Comparison of ENCODE assay signal across 21 cellular contexts in the genomic region with DNA sequence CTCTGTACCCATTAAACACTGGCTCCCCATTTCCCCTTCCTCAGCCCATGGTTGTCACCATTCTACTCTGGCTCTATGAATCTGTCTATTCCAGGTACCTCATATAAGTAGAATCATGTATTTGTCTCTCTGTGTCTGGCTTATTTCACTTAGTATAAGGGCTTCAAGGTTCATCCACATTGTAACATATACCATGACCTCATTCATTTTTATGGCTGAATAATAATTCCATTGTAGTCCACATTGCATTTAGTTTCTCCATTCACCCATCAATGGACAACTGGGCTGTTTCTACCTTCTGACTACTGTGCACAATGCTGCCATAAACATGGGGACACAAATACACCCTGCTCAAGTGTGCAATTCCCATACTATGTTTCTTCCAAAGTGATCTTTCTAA.
DNase-seq lines count a peak whose midpoint lies in the region; ATAC-seq, FAIRE-seq and TF ChIP-seq lines count a peak whose summit lies in the region.
"Had no signal": no experiment of that assay in that cellular context is flagged by ENCODE, and none has a peak within 500 bp of the region (broad histone marks: within the 10 kb centered on the region; RNA-seq: fewer than 3 reads in every experiment).

No MANE protein-coding gene starts in this region.

- CTCF ChIA-PET in Panc1 (lab: Charles Lee) (no interaction called here), K562 (lab: Yijun Ruan, JAX; ENCODE audit: low intra/inter-chr PET ratio) (no interaction called here)

- no peak overlapping the region for H3K4me2 ChIP-seq in K562 (ENCODE audit: insufficient read depth, low read length)

- H3K79me2 ChIP-seq in K562 (ENCODE audit: control insufficient read depth, insufficient read depth, low read length): peaks cover 37% of the 10 kb centered on the region

- DNase-seq in Panc1 (ENCODE audit: low read depth, low spot score) (no peak), K562 (ENCODE audit: extremely low read depth in 1 of 4, low spot score in 3 of 4) (no peak), memory B cell (ENCODE audit: low spot score in 2 of 2) (no peak), left ventricle myocardium superior (no peak), nephron progenitor cell (no peak)
- DNase-seq in activated T-cell treated with anti-CD3 and anti-CD28 coated beads, Interleukin-2, amount 50 U/mL, for 72 hours: no peak
- DNase-seq: C1 segment of cervical spinal cord; Caco-2; CD8-positive, alpha-beta T cell; DMS153; DND-41; GM23248; H7; HFFc6 had no signal

- H4K20me1 ChIP-seq in K562 (replicated peaks; ENCODE audit: control insufficient read depth, insufficient read depth, low read length): peaks cover 40% of the 10 kb centered on the region

- H3K36me3 ChIP-seq in Panc1 (ENCODE audit: control insufficient read depth, insufficient read depth, low read length) (no peaks in the 10 kb centered on the region), K562 (ENCODE audit: control insufficient read depth, insufficient read depth, low read length) (no peaks in the 10 kb centered on the region)

- peaks cover 2% of the 10 kb centered on the region for H3K36me3 Mint-ChIP-seq in IgD-negative memory B cell
- H3K36me3 Mint-ChIP-seq in memory B cell: peaks cover 6% of the 10 kb centered on the region
- no peaks in the 10 kb centered on the region for H3K36me3 Mint-ChIP-seq in activated T-cell treated with anti-CD3 and anti-CD28 coated beads, Interleukin-2, amount 50 U/mL, for 72 hours (ENCODE audit: insufficient read depth in 2 of 2)
- no peaks in the 10 kb centered on the region for H3K36me3 Mint-ChIP-seq in nephron progenitor cell (ENCODE audit: low read depth)
- H3K36me3 Mint-ChIP-seq: CD8-positive, alpha-beta T cell had no signal

- no peak overlapping the region for H2AFZ ChIP-seq in K562 (ENCODE audit: low read depth, low read length)
- H2AFZ ChIP-seq: GM23248 had no signal

- no peaks in the 10 kb centered on the region for H3K27me3 ChIP-seq in Panc1 (ENCODE audit: control insufficient read depth, insufficient read depth, low read length)
- H3K27me3 ChIP-seq in K562 (ENCODE audit: control insufficient read depth in 2 of 2, insufficient read depth in 2 of 2, low read length in 2 of 2): no peaks in the 10 kb centered on the region

- in situ Hi-C loops in Panc1 (cut with HindIII; ENCODE audit: low pct_unique_long_range_greater_than_20kb, low sequenced_read_pairs): no loop called here
- in situ Hi-C loops in K562 (cut with MboI): no loop called here

- peak overlapping the region in 1 of 4 donors; percentile 4 for H3K4me3 Mint-ChIP-seq in IgD-negative memory B cell
- H3K4me3 Mint-ChIP-seq in memory B cell: no peak overlapping the region
- no peak overlapping the region for H3K4me3 Mint-ChIP-seq in activated T-cell treated with anti-CD3 and anti-CD28 coated beads, Interleukin-2, amount 50 U/mL, for 72 hours
- H3K4me3 Mint-ChIP-seq in nephron progenitor cell: no peak overlapping the region
- H3K4me3 Mint-ChIP-seq: CD8-positive, alpha-beta T cell; HFFc6 had no signal

- intact Hi-C loops in Panc1 (cut with micrococcal nuclease; ENCODE audit: unreplicated experiment) (no loop called here), K562 (cut with micrococcal nuclease) (no loop called here), left ventricle myocardium superior (cut with micrococcal nuclease) (no loop called here)

- no peak overlapping the region for H3K9ac ChIP-seq in K562 (ENCODE audit: insufficient read depth in 1 of 2, low read depth in 2 of 2, low read length in 2 of 2)
- H3K9ac ChIP-seq: GM23248 had no signal

- H3K4me3 ChIP-seq in Panc1 (ENCODE audit: low read depth in 2 of 2, low read length in 2 of 2) (no peak overlapping the region), K562 (no peak overlapping the region)
- H3K4me3 ChIP-seq: GM12878, GM23248 had no signal

- FAIRE-seq in K562 (lab: Jason Lieb, UNC): no peak
- FAIRE-seq: G401.6, GM12878, GM19239, H1 had no signal

- POLR2A ChIA-PET in Panc1 (lab: Charles Lee) (no interaction called here), K562 (lab: Yijun Ruan, JAX) (no interaction called here)

- H3K27ac Mint-ChIP-seq in IgD-negative memory B cell (peak overlapping the region; percentile 21 to 62 (median 48)), memory B cell (peak overlapping the region; percentile 10), nephron progenitor cell (no peak overlapping the region)
- no peak overlapping the region for H3K27ac Mint-ChIP-seq in activated T-cell treated with anti-CD3 and anti-CD28 coated beads, Interleukin-2, amount 50 U/mL, for 72 hours
- H3K27ac Mint-ChIP-seq: CD8-positive, alpha-beta T cell; HFFc6 had no signal

- no peak for TF ChIP-seq POLR2A in K562 (conservative IDR thresholded peaks at IDR 0.05)

- H3K27ac ChIP-seq in Panc1 (ENCODE audit: low read length) (no peak overlapping the region), K562 (ENCODE audit: extremely low read depth, low read depth, low read length) (no peak overlapping the region)
- H3K27ac ChIP-seq: GM23248 had no signal

- H3K9me1 ChIP-seq in K562 (ENCODE audit: control insufficient read depth, insufficient read depth, low read length): no peaks in the 10 kb centered on the region

- TF ChIP-seq RAD21 in K562 (CRISPR knock-in tag; conservative IDR thresholded peaks at IDR 0.05 in 1 of 2, IDR thresholded peaks at IDR 0.05 in 1 of 2): no peak

- H3K4me1 ChIP-seq in Panc1 (ENCODE audit: control insufficient read depth, insufficient read depth, low read length): peaks cover 15% of the 10 kb centered on the region
- peaks cover 11 to 12% of the 10 kb centered on the region in 2 experiments for H3K4me1 ChIP-seq in K562 (replicated peaks in 1 of 2; ENCODE audit: control insufficient read depth in 2 of 2, insufficient read depth in 2 of 2, low read length in 2 of 2)

- ATAC-seq in Panc1: no peak
- no peak for ATAC-seq in K562
- no peak for ATAC-seq in memory B cell (ENCODE audit: low read depth)
- no peak for ATAC-seq in left ventricle myocardium superior
- ATAC-seq in activated T-cell treated with anti-CD3 and anti-CD28 coated beads, Interleukin-2, amount 50 U/mL, for 72 hours (replicated peaks in 1 of 2): no peak
- ATAC-seq in HG02623 (IDR thresholded peaks at IDR 0.05; ENCODE audit: unreplicated experiment): no peak
- ATAC-seq: CD8-positive, alpha-beta T cell; GM12878; HCT116 had no signal

- H3K9me3 Mint-ChIP-seq in IgD-negative memory B cell: no peaks in the 10 kb centered on the region
- no peaks in the 10 kb centered on the region for H3K9me3 Mint-ChIP-seq in memory B cell
- no peaks in the 10 kb centered on the region for H3K9me3 Mint-ChIP-seq in activated T-cell treated with anti-CD3 and anti-CD28 coated beads, Interleukin-2, amount 50 U/mL, for 72 hours
- H3K9me3 Mint-ChIP-seq in nephron progenitor cell: no peaks in the 10 kb centered on the region
- H3K9me3 Mint-ChIP-seq: CD8-positive, alpha-beta T cell; HFFc6 had no signal

- H3K27me3 Mint-ChIP-seq in IgD-negative memory B cell: no peaks in the 10 kb centered on the region
- H3K27me3 Mint-ChIP-seq in memory B cell: no peaks in the 10 kb centered on the region
- H3K27me3 Mint-ChIP-seq in activated T-cell treated with anti-CD3 and anti-CD28 coated beads, Interleukin-2, amount 50 U/mL, for 72 hours (ENCODE audit: low read depth): no peaks in the 10 kb centered on the region
- no peaks in the 10 kb centered on the region for H3K27me3 Mint-ChIP-seq in nephron progenitor cell (ENCODE audit: low read depth, poor library complexity)

- peaks cover 58 to 69% (median 58%) of the 10 kb centered on the region in 3 donors for H3K4me1 Mint-ChIP-seq in IgD-negative memory B cell
- H3K4me1 Mint-ChIP-seq in memory B cell: peaks cover 61% of the 10 kb centered on the region
- H3K4me1 Mint-ChIP-seq in activated T-cell treated with anti-CD3 and anti-CD28 coated beads, Interleukin-2, amount 50 U/mL, for 72 hours (ENCODE audit: low read depth): peaks cover 5% of the 10 kb centered on the region
- peaks cover 14% of the 10 kb centered on the region for H3K4me1 Mint-ChIP-seq in nephron progenitor cell

- H3K9me3 ChIP-seq in Panc1 (ENCODE audit: control insufficient read depth, insufficient read depth, low read depth, low read length) (no peaks in the 10 kb centered on the region), K562 (replicated peaks; ENCODE audit: control insufficient read depth, insufficient read depth, low read depth, low read length) (no peaks in the 10 kb centered on the region)
- H3K9me3 ChIP-seq: Caco-2 had no signal

- no peak for TF ChIP-seq EP300 in K562 (IDR thresholded peaks at IDR 0.05; ENCODE audit: low read length)

- BruUV-seq in Panc1 (replicated peaks; lab: Mats Ljungman, UMichigan) (TSS peak; percentile 44), K562 (replicated peaks; lab: Mats Ljungman, UMichigan) (no TSS peak)

- TF ChIP-seq CTCF in Panc1 (IDR thresholded peaks at IDR 0.05): no peak
- TF ChIP-seq CTCF in K562 (IDR thresholded peaks at IDR 0.05 in 2 of 3, conservative IDR thresholded peaks at IDR 0.05 in 1 of 3; ENCODE audit: insufficient read depth in 2 of 3, low read depth in 1 of 3, low read length in 3 of 3): no peak
- TF ChIP-seq CTCF in nephron progenitor cell (IDR thresholded peaks at IDR 0.05): no peak

TF ChIP-seq in K562, 482 proteins besides CTCF, POLR2A, EP300 and RAD21:
- TF ChIP-seq ZNF583 (CRISPR knock-in tag; IDR thresholded peaks at IDR 0.05) (no peak), CEBPB (tag; IDR thresholded peaks at IDR 0.05) (peak; percentile 4; the same call in 1 of the 2 replicates), TAF15 (IDR thresholded peaks at IDR 0.05; ENCODE audit: low read depth, low read length) (no peak), NFYB (IDR thresholded peaks at IDR 0.05; ENCODE audit: extremely low read depth, insufficient read length) (no peak), CBFB (CRISPR knock-in tag; IDR thresholded peaks at IDR 0.05) (no peak)
TF ChIP-seq in K562: peak in this region for 1.

Comparison
In these comparisons a context has a peak if more than half of its experiments do, and no peak if none do; other contexts are left out.
1. H3K27ac Mint-ChIP-seq: peak in IgD-negative memory B cell (3 of 3) and memory B cell (single experiment); none in activated T-cell treated with anti-CD3 and anti-CD28 coated beads, Interleukin-2, amount 50 U/mL, for 72 hours (single experiment) and nephron progenitor cell (single experiment).